8 cellular contexts compared by ENCODE assay signal in genomic region chr9:114156658-114157421, GRCh38. TPM values are rescaled to one million over a fixed set of nuclear protein-coding genes. Genes with fewer than 3 reads are reported as not detected.
DNase-seq lines count a peak whose midpoint lies in the region; ATAC-seq and TF ChIP-seq lines count a peak whose summit lies in the region.

No MANE protein-coding gene starts in this region.

- DNase-seq in AG04449 (ENCODE audit: low read depth, low spot score) (peak; percentile 66), NCI-H1694 treated with DMSO at 0.1 percent for 48 hours (lab: John Stamatoyannopoulos, UW) (no peak), NCI-H187 treated with DMSO at 0.1 percent for 48 hours (lab: John Stamatoyannopoulos, UW) (no peak)
- DNase-seq in activated naive CD4-positive, alpha-beta T cell treated with anti-CD3 and anti-CD28 coated beads for 36 hours = peak; percentile 21

- H3K4me3 Mint-ChIP-seq in activated naive CD4-positive, alpha-beta T cell treated with anti-CD3 and anti-CD28 coated beads for 36 hours = peak overlapping the region; percentile 81

- H3K9me3 ChIP-seq in HUES64 (ENCODE audit: insufficient read depth, low read depth, low read length) (no peaks in the 10 kb centered on the region), gastroesophageal sphincter (no peaks in the 10 kb centered on the region), neuron (ENCODE audit: low read length) (no peaks in the 10 kb centered on the region)

- H2AFZ ChIP-seq in neuron (ENCODE audit: low read depth, low read length) = peak overlapping the region; percentile 12

- peak overlapping the region; percentile 57 for H3K9ac ChIP-seq in HUES64 (ENCODE audit: low read depth, low read length)

- intact Hi-C loops in activated naive CD4-positive, alpha-beta T cell treated with anti-CD3 and anti-CD28 coated beads for 36 hours (cut with micrococcal nuclease) = loop anchor here (10.0 kb wide), 1 partner anchor 238 kb away; no protein-coding TSS in a partner anchor

- WGBS in HUES64 = 41% methylated on average over 31 of the region's 31 CpGs
- WGBS in gastroesophageal sphincter (ENCODE audit: low coverage in 1 of 2), 2 donors = 44 to 54% methylated on average over 8 to 11 of the region's 31 CpGs

- CTCF ChIA-PET in AG04449 (lab: Yijun Ruan, JAX) = interaction anchor here (0.7 to 16.1 kb wide), 12 partner anchors 14 to 134 kb away, joined by 3 to 280 read pairs (median 8); no protein-coding TSS in a partner anchor
- CTCF ChIA-PET in activated naive CD4-positive, alpha-beta T cell treated with anti-CD3 and anti-CD28 coated beads for 36 hours (lab: Charles Lee) = interaction anchor here (1.0 to 5.6 kb wide), 3 partner anchors 73 to 135 kb away, joined by 3 to 38 read pairs (median 13); no protein-coding TSS in a partner anchor

- no peaks in the 10 kb centered on the region for H3K36me3 Mint-ChIP-seq in activated naive CD4-positive, alpha-beta T cell treated with anti-CD3 and anti-CD28 coated beads for 36 hours (ENCODE audit: low read depth)

- peak overlapping the region; percentile 62 for H3K27ac Mint-ChIP-seq in activated naive CD4-positive, alpha-beta T cell treated with anti-CD3 and anti-CD28 coated beads for 36 hours

- no peaks in the 10 kb centered on the region for H3K9me3 Mint-ChIP-seq in activated naive CD4-positive, alpha-beta T cell treated with anti-CD3 and anti-CD28 coated beads for 36 hours

- POLR2A ChIA-PET in AG04449 (lab: Yijun Ruan, JAX) = interaction anchor here (0.9 to 1.0 kb wide), 3 partner anchors 19 to 129 kb away, joined by 4 to 10 read pairs (median 4); no protein-coding TSS in a partner anchor

- H3K4me1 Mint-ChIP-seq in activated naive CD4-positive, alpha-beta T cell treated with anti-CD3 and anti-CD28 coated beads for 36 hours (ENCODE audit: low read depth) = peaks cover 16% of the 10 kb centered on the region

- H3K27ac ChIP-seq in HUES64 (ENCODE audit: low read depth, low read length) (no peak overlapping the region), gastroesophageal sphincter (peak overlapping the region in 3 of 4 donors; percentile 65 to 81 (median 73))

- H3K4me3 ChIP-seq in AG04449 (ENCODE audit: low read depth, low read length) = peak overlapping the region; percentile 73
- peak overlapping the region; percentile 75 for H3K4me3 ChIP-seq in HUES64 (ENCODE audit: low read length)
- H3K4me3 ChIP-seq in gastroesophageal sphincter = peak overlapping the region; percentile 54 to 66
- peak overlapping the region; percentile 69 for H3K4me3 ChIP-seq in neuron (ENCODE audit: low read length)

- H3K27me3 Mint-ChIP-seq in activated naive CD4-positive, alpha-beta T cell treated with anti-CD3 and anti-CD28 coated beads for 36 hours (ENCODE audit: low read depth) = peaks cover 21% of the 10 kb centered on the region

- ATAC-seq in gastroesophageal sphincter (peak; percentile 57), GM19351 (IDR thresholded peaks at IDR 0.05; ENCODE audit: unreplicated experiment) (no peak)

- H3K4me1 ChIP-seq in HUES64 (ENCODE audit: insufficient read depth, low read length) (peaks cover 24% of the 10 kb centered on the region), gastroesophageal sphincter (peaks cover 0 to 38% (median 18%) of the 10 kb centered on the region in 3 donors), neuron (ENCODE audit: insufficient read depth, low read length) (peaks cover 35% of the 10 kb centered on the region)

- H3K36me3 ChIP-seq in HUES64 (ENCODE audit: insufficient read depth, low read length) = no peaks in the 10 kb centered on the region
- H3K36me3 ChIP-seq in gastroesophageal sphincter = no peaks in the 10 kb centered on the region
- H3K36me3 ChIP-seq in neuron (ENCODE audit: insufficient read depth, low read length) = no peaks in the 10 kb centered on the region

- TF ChIP-seq EP300 in gastroesophageal sphincter (IDR thresholded peaks at IDR 0.05) = no peak

- TF ChIP-seq CTCF in AG04449 (IDR thresholded peaks at IDR 0.05; ENCODE audit: insufficient read depth, low read length, missing control alignments) = peak; percentile 39
- peak in 1 of 4 experiments; percentile 14 for TF ChIP-seq CTCF in gastroesophageal sphincter (IDR thresholded peaks at IDR 0.05)

- H3K27me3 ChIP-seq in HUES64 (ENCODE audit: insufficient read depth, low read length) (peaks cover 39% of the 10 kb centered on the region), gastroesophageal sphincter (peaks cover 33% of the 10 kb centered on the region), neuron (ENCODE audit: insufficient read depth, low read length) (peaks cover 30% of the 10 kb centered on the region)

- TF ChIP-seq POLR2A in gastroesophageal sphincter (IDR thresholded peaks at IDR 0.05) = no peak

RNA-seq across cellular contexts. Expression of gene COL27A1, which starts 1.5 kb away (rescaled TPM):
- polyA plus RNA-seq in HUES64 (2013, experiment 1 of 2) = 7.5 TPM
- 8.2 TPM for polyA plus RNA-seq in HUES64 (2013, experiment 2 of 2)
- 10 to 100 TPM in 1 of 2 experiments, 1 to 10 TPM in 1; 7.0 to 10.6 TPM for total RNA-seq in activated naive CD4-positive, alpha-beta T cell treated with anti-CD3 and anti-CD28 coated beads for 36 hours
- 1 to 10 TPM; 1.0 to 5.7 (median 3.3) TPM for total RNA-seq in gastroesophageal sphincter

RNA-seq across cellular contexts. Expression of gene KIF12, which starts 57.7 kb away (rescaled TPM):
- 0.80 TPM for polyA plus RNA-seq in HUES64 (2013, experiment 1 of 2)
- 0.70 TPM for polyA plus RNA-seq in HUES64 (2013, experiment 2 of 2)
- total RNA-seq in activated naive CD4-positive, alpha-beta T cell treated with anti-CD3 and anti-CD28 coated beads for 36 hours = not detected
- total RNA-seq in gastroesophageal sphincter = not detected

Comparison
In these comparisons a context has a peak if more than half of its experiments do, and no peak if none do; other contexts are left out.
1. DNase-seq: peak in AG04449 (single experiment) and activated naive CD4-positive, alpha-beta T cell treated with anti-CD3 and anti-CD28 coated beads for 36 hours (single experiment); none in NCI-H1694 treated with DMSO at 0.1 percent for 48 hours (single experiment) and NCI-H187 treated with DMSO at 0.1 percent for 48 hours (single experiment).
2. Peak in every context shown above with its lines, with median percentiles within 50 percentile points of each other: H3K4me3 ChIP-seq.